8 cellular contexts compared by ENCODE assay signal in the genomic region with DNA sequence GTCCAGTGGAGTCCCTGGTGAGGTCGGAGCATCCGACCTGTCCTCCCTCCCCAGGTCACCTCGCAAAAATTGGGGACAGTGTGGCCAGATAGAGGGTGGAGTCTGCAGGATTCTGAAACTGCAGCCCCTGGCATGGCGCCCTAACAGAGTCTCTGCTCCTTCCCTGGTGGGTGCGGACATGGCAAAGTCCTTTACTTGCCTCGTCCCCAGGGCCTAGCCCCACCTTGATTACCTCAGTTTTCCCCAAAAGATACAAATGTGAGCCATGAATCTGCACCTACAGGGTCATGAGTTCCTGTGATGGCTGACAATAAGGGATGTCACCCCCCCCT. TPM values are rescaled to one million over a fixed set of nuclear protein-coding genes. Genes with fewer than 3 reads are reported as not detected.
DNase-seq lines count a peak whose midpoint lies in the region; TF ChIP-seq lines count a peak whose summit lies in the region.

No MANE protein-coding gene starts in this region.

- H3K9me3 ChIP-seq in SK-N-MC (ENCODE audit: low read depth, low read length) = no peaks in the 10 kb centered on the region
- no peaks in the 10 kb centered on the region for H3K9me3 ChIP-seq in left ventricle myocardium inferior (replicated peaks)
- no peaks in the 10 kb centered on the region for H3K9me3 ChIP-seq in subcutaneous abdominal adipose tissue (ENCODE audit: control insufficient read depth in 5 of 5, low read length in 5 of 5)

- H3K4me3 ChIP-seq in GM12864 (ENCODE audit: low read depth, low read length) (peak overlapping the region; percentile 48), HFF-Myc (replicated peaks; ENCODE audit: low read depth, low read length) (peak overlapping the region; percentile 55), SK-N-MC (peak overlapping the region; percentile 86), left ventricle myocardium inferior (peak overlapping the region; percentile 89), subcutaneous abdominal adipose tissue (ENCODE audit: low read depth in 1 of 5, low read length in 5 of 5) (peak overlapping the region; percentile 77 to 91 (median 84))

- peaks cover 17% of the 10 kb centered on the region for H3K4me1 ChIP-seq in left ventricle myocardium inferior
- peaks cover 0 to 16% (median 13%) of the 10 kb centered on the region in 5 donors for H3K4me1 ChIP-seq in subcutaneous abdominal adipose tissue (ENCODE audit: control insufficient read depth in 5 of 5, insufficient read depth in 5 of 5, low read length in 5 of 5)

- TF ChIP-seq CTCF in GM12864 (IDR thresholded peaks at IDR 0.05; ENCODE audit: low read depth, low read length, missing control alignments) (no peak), HFF-Myc (IDR thresholded peaks at IDR 0.05; ENCODE audit: low read depth, low read length, missing control alignments) (no peak), left ventricle myocardium inferior (IDR thresholded peaks at IDR 0.05; ENCODE audit: borderline replicate concordance) (no peak)

- H3K27me3 ChIP-seq in left ventricle myocardium inferior (ENCODE audit: low read depth) (no peaks in the 10 kb centered on the region), subcutaneous abdominal adipose tissue (ENCODE audit: control insufficient read depth in 5 of 5, insufficient read depth in 4 of 5, low read length in 5 of 5) (no peaks in the 10 kb centered on the region)

- H3K9ac ChIP-seq in SK-N-MC (ENCODE audit: insufficient read length) = peak overlapping the region; percentile 46
- H3K9ac ChIP-seq in subcutaneous abdominal adipose tissue (ENCODE audit: low read length in 5 of 5) = peak overlapping the region in 4 of 5 donors; percentile 31 to 74 (median 68)

- no peaks in the 10 kb centered on the region for H3K36me3 ChIP-seq in SK-N-MC (ENCODE audit: insufficient read depth, low read length)
- H3K36me3 ChIP-seq in left ventricle myocardium inferior = no peaks in the 10 kb centered on the region
- no peaks in the 10 kb centered on the region for H3K36me3 ChIP-seq in subcutaneous abdominal adipose tissue (ENCODE audit: control insufficient read depth in 5 of 5, insufficient read depth in 5 of 5, low read length in 5 of 5)

- DNase-seq in GM12864 (ENCODE audit: low read depth) = peak; percentile 5
- DNase-seq in HFF-Myc (ENCODE audit: extremely low read depth, low read depth) = no peak
- no peak for DNase-seq in SK-N-MC (ENCODE audit: low read depth, low spot score)
- DNase-seq in left ventricle myocardium inferior = no peak
- DNase-seq in RPMI8226 = no peak
- no peak for DNase-seq in AML-193 (lab: John Stamatoyannopoulos, UW)
- no peak for DNase-seq in NOMO-1 treated with DMSO at 0.1 percent for 48 hours (lab: John Stamatoyannopoulos, UW; ENCODE audit: unreplicated experiment)

- H3K27ac ChIP-seq in SK-N-MC (no peak overlapping the region), left ventricle myocardium inferior (replicated peaks) (peak overlapping the region; percentile 79), subcutaneous abdominal adipose tissue (ENCODE audit: low read depth, low read length) (no peak overlapping the region)

- intact Hi-C loops in left ventricle myocardium inferior (cut with micrococcal nuclease) = no loop called here

RNA-seq across cellular contexts. Expression of gene NPVF, which starts 47.7 kb away (rescaled TPM):
- total RNA-seq in left ventricle myocardium inferior = not detected

RNA-seq across cellular contexts. Expression of gene CYCS, which starts 55.5 kb away (rescaled TPM):
- total RNA-seq in left ventricle myocardium inferior = 709 TPM
